Comparison of ENCODE assay signal across 26 cellular contexts in the genomic region with DNA sequence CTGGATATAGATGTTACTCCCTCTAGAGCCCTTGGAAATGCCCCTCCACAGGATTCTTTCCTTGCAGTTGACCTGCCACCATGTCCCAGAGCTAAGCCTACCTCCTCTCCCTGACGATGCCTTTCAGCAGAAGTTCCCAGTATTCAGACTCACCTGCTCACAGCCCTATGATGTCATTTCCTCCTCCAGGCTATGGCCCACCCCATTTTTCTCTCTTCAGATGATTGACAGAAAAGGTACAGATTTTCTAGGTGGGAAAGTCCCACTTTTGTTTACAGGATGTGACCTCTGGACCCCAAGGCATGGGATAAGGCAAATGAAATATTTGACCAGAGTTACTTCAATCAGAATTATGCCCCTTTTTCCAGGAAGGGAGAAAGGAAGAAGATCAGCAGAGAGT.
DNase-seq lines count a peak whose midpoint lies in the region; ATAC-seq, FAIRE-seq and TF ChIP-seq lines count a peak whose summit lies in the region.
"Had no signal": no experiment of that assay in that cellular context is flagged by ENCODE, and none has a peak within 500 bp of the region (broad histone marks: within the 10 kb centered on the region; RNA-seq: fewer than 3 reads in every experiment).

No MANE protein-coding gene starts in this region.

- DNase-seq in DMS53 treated with DMSO at 0.1 percent for 48 hours (lab: John Stamatoyannopoulos, UW; ENCODE audit: unreplicated experiment) (peak; percentile 31), GM12878 (ENCODE audit: low read depth, low spot score) (no peak), left colon (no peak), type B pancreatic cell (ENCODE audit: extremely low spot score, unreplicated experiment) (no peak), NCI-H1105 (lab: John Stamatoyannopoulos, UW) (no peak), putamen (ENCODE audit: low spot score) (no peak)
- no peak for DNase-seq in stimulated activated naive CD8-positive, alpha-beta T cell treated with anti-CD3 and anti-CD28 coated beads, Interleukin-15, Interleukin-2, amounts not matched to agents 100 U/mL and 50 U/mL, for 24 hours
- DNase-seq in CD8-positive, alpha-beta T cell = no peak
- DNase-seq: CD4-positive, CD25-positive, alpha-beta regulatory T cell; DND-41; H7; MV-4-11; NCI-H1105 treated with DMSO at 0.1 percent for 48 hours; NCI-H146; NCI-H1930; NCI-H2107; NCI-H446; NCI-H524 treated with DMSO at 0.1 percent for 48 hours; NCI-H82; NK-92 treated with Interleukin-12 subunit alpha and Interleukin-12 subunit beta, amount 100 ng/mL, for 24 hours; PC-3; SK-N-SH; SW 1271 had no signal

- H3K27ac Mint-ChIP-seq in type B pancreatic cell = peak overlapping the region; percentile 87
- no peak overlapping the region for H3K27ac Mint-ChIP-seq in CD8-positive, alpha-beta T cell
- H3K27ac Mint-ChIP-seq: CD4-positive, CD25-positive, alpha-beta regulatory T cell had no signal

- no peak overlapping the region for H3K4me3 ChIP-seq in GM12878
- no peak overlapping the region for H3K4me3 ChIP-seq in CD8-positive, alpha-beta T cell (ENCODE audit: low read depth, low read length)
- H3K4me3 ChIP-seq: BLaER1, K562 had no signal

- H3K27me3 ChIP-seq in GM12878 (replicated peaks in 1 of 2; ENCODE audit: control insufficient read depth in 2 of 2, insufficient read depth in 2 of 2, low read length in 1 of 2) = no peaks in the 10 kb centered on the region; a peak in 1 of 4 replicates
- H3K27me3 ChIP-seq in CD8-positive, alpha-beta T cell (ENCODE audit: insufficient read depth, low read length) = no peaks in the 10 kb centered on the region
- H3K27me3 ChIP-seq: BLaER1 had no signal

- TF ChIP-seq RAD21 in GM12878 (IDR thresholded peaks at IDR 0.05; ENCODE audit: insufficient read depth, low read depth, low read length) = no peak

- no peaks in the 10 kb centered on the region for H3K9me3 ChIP-seq in GM12878 (replicated peaks; ENCODE audit: control insufficient read depth, insufficient read depth, low read length)
- H3K9me3 ChIP-seq in CD8-positive, alpha-beta T cell (ENCODE audit: low read length) = no peaks in the 10 kb centered on the region
- H3K9me3 ChIP-seq: BLaER1, SK-N-SH had no signal

- no peaks in the 10 kb centered on the region for H3K79me2 ChIP-seq in GM12878 (ENCODE audit: control insufficient read depth, insufficient read depth, low read length)

- SMC1A ChIA-PET in GM12878 (lab: Charles Lee; ENCODE audit: uncharacterized antibody, unreplicated experiment) = interaction anchor here (1.3 kb wide), 1 partner anchor 57 kb away, joined by 3 read pairs; no protein-coding TSS in a partner anchor

- RAD21 ChIA-PET in GM12878 (lab: Charles Lee; ENCODE audit: unreplicated experiment) = no interaction called here

- H3K9ac ChIP-seq in GM12878 (ENCODE audit: control insufficient read depth, insufficient read depth, low read length) = no peak overlapping the region
- H3K9ac ChIP-seq: BLaER1, SK-N-SH had no signal

- H3K4me2 ChIP-seq in GM12878 (ENCODE audit: control insufficient read depth, insufficient read depth) = no peak overlapping the region
- H3K4me2 ChIP-seq: BLaER1, SK-N-SH had no signal

- H3K27ac ChIP-seq in GM12878 (ENCODE audit: control insufficient read depth, insufficient read depth) = no peak overlapping the region
- no peak overlapping the region for H3K27ac ChIP-seq in CD8-positive, alpha-beta T cell (ENCODE audit: low read depth, low read length)
- H3K27ac ChIP-seq: BLaER1 had no signal

- H3K4me3 Mint-ChIP-seq in type B pancreatic cell = no peak overlapping the region
- no peak overlapping the region for H3K4me3 Mint-ChIP-seq in CD8-positive, alpha-beta T cell
- H3K4me3 Mint-ChIP-seq: CD4-positive, CD25-positive, alpha-beta regulatory T cell had no signal

- TF ChIP-seq CTCF in GM12878 (IDR thresholded peaks at IDR 0.05 in 2 of 3, conservative IDR thresholded peaks at IDR 0.05 in 1 of 3; ENCODE audit: control insufficient read depth in 2 of 3, extremely low read depth in 1 of 3, insufficient read depth in 1 of 3, low read depth in 3 of 3, low read length in 3 of 3) (no peak), type B pancreatic cell (conservative IDR thresholded peaks at IDR 0.05) (no peak)
- TF ChIP-seq CTCF in CD8-positive, alpha-beta T cell (IDR thresholded peaks at IDR 0.05) = no peak

- CTCF ChIA-PET in GM12878 (lab: Yijun Ruan, JAX) = interaction anchor here (1.1 kb wide), 1 partner anchor 13 kb away, joined by 3 read pairs; no protein-coding TSS in a partner anchor
- CTCF ChIA-PET in CD8-positive, alpha-beta T cell (lab: Charles Lee) = no interaction called here

- no peaks in the 10 kb centered on the region for H3K27me3 Mint-ChIP-seq in type B pancreatic cell
- H3K27me3 Mint-ChIP-seq in CD8-positive, alpha-beta T cell (ENCODE audit: low read depth) = peaks cover 2% of the 10 kb centered on the region
- H3K27me3 Mint-ChIP-seq: CD4-positive, CD25-positive, alpha-beta regulatory T cell had no signal

- H3K4me1 Mint-ChIP-seq in type B pancreatic cell (ENCODE audit: unreplicated experiment) = peaks cover 24% of the 10 kb centered on the region
- H3K4me1 Mint-ChIP-seq in CD8-positive, alpha-beta T cell (ENCODE audit: low read depth) = no peaks in the 10 kb centered on the region
- H3K4me1 Mint-ChIP-seq: CD4-positive, CD25-positive, alpha-beta regulatory T cell had no signal

- ATAC-seq in GM12878 = 0 out of 3 replicates have a peak, but pooled peaks have one; percentile 24
- peak; percentile 56 for ATAC-seq in left colon
- no peak for ATAC-seq in stimulated activated naive CD8-positive, alpha-beta T cell treated with anti-CD3 and anti-CD28 coated beads, Interleukin-15, Interleukin-2, amounts not matched to agents 100 U/mL and 50 U/mL, for 24 hours
- no peak for ATAC-seq in CD8-positive, alpha-beta T cell
- ATAC-seq: K562, PC-3 had no signal

- intact Hi-C loops in GM12878 (cut with micrococcal nuclease; ENCODE audit: unreplicated experiment) (no loop called here), left colon (cut with DNase I, micrococcal nuclease) (no loop called here)
- intact Hi-C loops in CD8-positive, alpha-beta T cell (cut with DNase I, micrococcal nuclease) = no loop called here

- no peaks in the 10 kb centered on the region for H3K36me3 ChIP-seq in GM12878 (ENCODE audit: control insufficient read depth in 2 of 2, insufficient read depth in 2 of 2, low read length in 1 of 2)
- no peaks in the 10 kb centered on the region for H3K36me3 ChIP-seq in CD8-positive, alpha-beta T cell (ENCODE audit: insufficient read depth, low read length)
- H3K36me3 ChIP-seq: BLaER1 had no signal

- POLR2A ChIA-PET in GM12878 (lab: Charles Lee) = no interaction called here
- POLR2A ChIA-PET in CD8-positive, alpha-beta T cell (lab: Charles Lee) = no interaction called here

- WGBS in GM12878 (ENCODE audit: insufficient coverage, insufficient replicate concordance, low lambda C conversion rate, missing lambda C conversion rate) = 0% methylated on average over 1 of the region's 1 CpG

- no peak overlapping the region for H2AFZ ChIP-seq in GM12878 (ENCODE audit: control insufficient read depth, low read depth, low read length)

- H3K4me1 ChIP-seq in GM12878 (ENCODE audit: control insufficient read depth, insufficient read depth, low read length) = no peaks in the 10 kb centered on the region
- no peaks in the 10 kb centered on the region for H3K4me1 ChIP-seq in CD8-positive, alpha-beta T cell (ENCODE audit: insufficient read depth, low read length)
- H3K4me1 ChIP-seq: BLaER1 had no signal

- BruUV-seq in GM12878 (replicated peaks; lab: Mats Ljungman, UMichigan) = no TSS peak

- no peak for TF ChIP-seq POLR2A in GM12878 (IDR thresholded peaks at IDR 0.05; ENCODE audit: low read depth, low read length)

- in situ Hi-C loops in GM12878 (cut with MboI) = no loop called here

- no peak for FAIRE-seq in GM12878 (lab: Jason Lieb, UNC)
- FAIRE-seq: A204.1, K562 had no signal

- TF ChIP-seq EP300 in GM12878 (IDR thresholded peaks at IDR 0.05; ENCODE audit: borderline replicate concordance in 1 of 2, control insufficient read depth in 1 of 2, low read depth in 2 of 2, low read length in 2 of 2) = no peak

- H3K36me3 Mint-ChIP-seq in type B pancreatic cell = no peaks in the 10 kb centered on the region
- H3K36me3 Mint-ChIP-seq in CD8-positive, alpha-beta T cell = no peaks in the 10 kb centered on the region
- H3K36me3 Mint-ChIP-seq: CD4-positive, CD25-positive, alpha-beta regulatory T cell had no signal

- no peaks in the 10 kb centered on the region for H4K20me1 ChIP-seq in GM12878 (ENCODE audit: control insufficient read depth, insufficient read depth)
- H4K20me1 ChIP-seq: BLaER1 had no signal

- peaks cover 6% of the 10 kb centered on the region for H3K9me3 Mint-ChIP-seq in type B pancreatic cell
- no peaks in the 10 kb centered on the region for H3K9me3 Mint-ChIP-seq in CD8-positive, alpha-beta T cell

TF ChIP-seq in GM12878, 131 proteins besides CTCF, POLR2A, EP300 and RAD21:
- TF ChIP-seq ATF7 (IDR thresholded peaks at IDR 0.05; ENCODE audit: low read depth) = peak; percentile 41; the same call in 1 of the 2 replicates
- no peak for TF ChIP-seq CBX5 (IDR thresholded peaks at IDR 0.05; ENCODE audit: low read depth)
- TF ChIP-seq, protein P1, sequence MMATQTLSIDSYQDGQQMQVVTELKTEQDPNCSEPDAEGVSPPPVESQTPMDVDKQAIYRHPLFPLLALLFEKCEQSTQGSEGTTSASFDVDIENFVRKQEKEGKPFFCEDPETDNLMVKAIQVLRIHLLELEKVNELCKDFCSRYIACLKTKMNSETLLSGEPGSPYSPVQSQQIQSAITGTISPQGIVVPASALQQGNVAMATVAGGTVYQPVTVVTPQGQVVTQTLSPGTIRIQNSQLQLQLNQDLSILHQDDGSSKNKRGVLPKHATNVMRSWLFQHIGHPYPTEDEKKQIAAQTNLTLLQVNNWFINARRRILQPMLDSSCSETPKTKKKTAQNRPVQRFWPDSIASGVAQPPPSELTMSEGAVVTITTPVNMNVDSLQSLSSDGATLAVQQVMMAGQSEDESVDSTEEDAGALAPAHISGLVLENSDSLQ (IDR thresholded peaks at IDR 0.05) = peak; percentile 77
- TF ChIP-seq WRNIP1 (IDR thresholded peaks at IDR 0.05; ENCODE audit: borderline replicate concordance, low read depth, low read length) = no peak

Comparison
In these comparisons a context has a peak if more than half of its experiments do, and no peak if none do; other contexts are left out.
1. ATAC-seq: peak in GM12878 (single experiment) and left colon (single experiment); none in stimulated activated naive CD8-positive, alpha-beta T cell treated with anti-CD3 and anti-CD28 coated beads, Interleukin-15, Interleukin-2, amounts not matched to agents 100 U/mL and 50 U/mL, for 24 hours (single experiment) and CD8-positive, alpha-beta T cell (single experiment).